In the genomic region with DNA sequence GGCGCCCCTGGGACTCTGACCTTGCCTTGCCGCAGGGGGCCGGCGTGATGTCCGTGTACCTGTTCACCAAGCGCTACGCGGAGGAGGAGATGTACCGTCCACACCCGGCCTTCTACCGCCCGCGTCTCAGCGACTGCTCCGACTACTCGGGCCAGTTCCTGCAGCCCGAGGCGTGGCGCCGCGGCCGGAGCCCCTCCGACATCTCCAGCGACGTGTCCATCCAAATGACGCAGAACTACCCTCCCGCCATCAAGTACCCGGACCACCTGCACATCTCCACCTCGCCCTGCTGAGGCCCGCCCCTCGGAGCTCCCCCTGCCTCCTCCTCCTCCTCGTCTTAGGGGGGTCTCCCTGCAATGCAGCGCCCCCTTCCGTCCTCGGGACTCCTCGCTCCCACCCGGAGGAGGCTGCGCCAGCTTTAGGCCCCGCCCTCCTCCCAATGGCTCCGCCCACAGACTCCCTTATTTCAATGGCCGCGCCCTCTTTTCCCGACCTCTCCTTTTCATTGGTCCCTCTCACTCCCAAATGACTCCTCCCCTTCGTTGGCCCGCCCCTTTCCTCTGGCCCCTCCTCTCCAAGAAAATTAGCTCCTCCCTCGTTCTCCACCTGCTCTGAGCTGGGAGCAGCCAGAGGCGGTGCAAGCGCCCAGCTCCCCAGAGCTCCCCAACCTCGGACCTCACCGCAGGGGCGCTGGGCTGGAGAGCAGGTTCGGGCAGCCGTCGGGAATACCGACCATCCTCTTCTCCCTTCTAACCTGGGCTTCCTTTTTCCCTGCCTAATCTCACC, we compare ENCODE assay signal across 13 cellular contexts. TPM values are rescaled to one million over a fixed set of nuclear protein-coding genes. Genes with fewer than 3 reads are reported as not detected.
DNase-seq lines count a peak whose midpoint lies in the region; ATAC-seq and TF ChIP-seq lines count a peak whose summit lies in the region.
"Had no signal": no experiment of that assay in that cellular context is flagged by ENCODE, and none has a peak within 500 bp of the region (broad histone marks: within the 10 kb centered on the region; RNA-seq: fewer than 3 reads in every experiment).

No MANE protein-coding gene starts in this region.

- ATAC-seq in right cardiac atrium (no peak), HG03439 (IDR thresholded peaks at IDR 0.05; ENCODE audit: unreplicated experiment) (no peak), HG02970 (IDR thresholded peaks at IDR 0.05; ENCODE audit: low FRiP score, unreplicated experiment) (no peak)

- DNase-seq in activated CD4-positive, alpha-beta T cell treated with anti-CD3 and anti-CD28 coated beads for 48 hours: peak; percentile 48
- DNase-seq in activated CD4-positive, alpha-beta T cell treated with anti-CD3 and anti-CD28 coated beads, Interleukin-2, amount 50 U/mL, for 4 hours: no peak
- DNase-seq in NCI-H1930 (lab: John Stamatoyannopoulos, UW) (peak; percentile 79 to 91), neural progenitor cell (ENCODE audit: low spot score) (peak; percentile 96), right cardiac atrium (no peak)
- DNase-seq: activated CD8-positive, alpha-beta memory T cell treated with anti-CD3 and anti-CD28 coated beads for 24 hours; NCI-H2081; stimulated activated naive CD4-positive, alpha-beta T cell had no signal

- peaks cover 5% of the 10 kb centered on the region for H3K9me3 Mint-ChIP-seq in neural progenitor cell

- peaks cover 5% of the 10 kb centered on the region for H3K27me3 Mint-ChIP-seq in neural progenitor cell (ENCODE audit: insufficient read depth, low read depth)

- intact Hi-C loops in right cardiac atrium (cut with DNase I): no loop called here

- H4K20me1 ChIP-seq in neural progenitor cell (ENCODE audit: low read depth): no peaks in the 10 kb centered on the region

- peaks cover 32% of the 10 kb centered on the region for H3K36me3 Mint-ChIP-seq in neural progenitor cell

- peak; percentile 73 for TF ChIP-seq CTCF in neural progenitor cell (IDR thresholded peaks at IDR 0.05)

- no peak overlapping the region for H3K27ac Mint-ChIP-seq in neural progenitor cell

- H3K4me1 ChIP-seq in ectodermal cell (ENCODE audit: control insufficient read depth, insufficient read depth, low read length): peaks cover 4% of the 10 kb centered on the region
- peaks cover 3% of the 10 kb centered on the region for H3K4me1 ChIP-seq in neural progenitor cell
- H3K4me1 ChIP-seq in right cardiac atrium (ENCODE audit: control insufficient read depth, insufficient read depth, low read length): no peaks in the 10 kb centered on the region

- no peaks in the 10 kb centered on the region for H3K9me3 ChIP-seq in ectodermal cell (ENCODE audit: control insufficient read depth, low read length)
- H3K9me3 ChIP-seq in neural progenitor cell (ENCODE audit: low read depth): no peaks in the 10 kb centered on the region
- no peaks in the 10 kb centered on the region for H3K9me3 ChIP-seq in right cardiac atrium (ENCODE audit: control insufficient read depth, low read length)

- peak overlapping the region; percentile 22 for H3K4me3 ChIP-seq in ectodermal cell (ENCODE audit: insufficient read depth, low read depth, low read length)
- H3K4me3 ChIP-seq in neural progenitor cell: peak overlapping the region; percentile 46
- H3K4me3 ChIP-seq in right cardiac atrium (ENCODE audit: low read length): no peak overlapping the region
- H3K4me3 ChIP-seq: cardiac muscle cell, skin epidermis had no signal

- H3F3A ChIP-seq in neural progenitor cell (ENCODE audit: low read depth): peaks cover 8% of the 10 kb centered on the region

- H3K4me1 Mint-ChIP-seq in neural progenitor cell: peaks cover 6% of the 10 kb centered on the region

- H3K27me3 ChIP-seq in ectodermal cell (ENCODE audit: control insufficient read depth, insufficient read depth, low read length, poor library complexity, severe bottlenecking) (peaks cover 18% of the 10 kb centered on the region), neural progenitor cell (peaks cover 19% of the 10 kb centered on the region), right cardiac atrium (ENCODE audit: control insufficient read depth, insufficient read depth) (no peaks in the 10 kb centered on the region)

- no peaks in the 10 kb centered on the region for H3K79me2 ChIP-seq in neural progenitor cell (ENCODE audit: low read depth)

- no peak overlapping the region for H2AFZ ChIP-seq in neural progenitor cell (replicated peaks)

- H3K9ac ChIP-seq in neural progenitor cell: no peak overlapping the region

- no peak overlapping the region for H3K4me3 Mint-ChIP-seq in neural progenitor cell

- 37 to 40% methylated on average over 55 of the region's 55 CpGs for WGBS in ectodermal cell, 2 experiments
- 5% methylated on average over 55 of the region's 55 CpGs for WGBS in right cardiac atrium

- H3K27ac ChIP-seq in ectodermal cell (ENCODE audit: insufficient read depth, low read depth, low read length, poor library complexity, severe bottlenecking) (no peak overlapping the region), neural progenitor cell (no peak overlapping the region), right cardiac atrium (ENCODE audit: low read length) (no peak overlapping the region)
- H3K27ac ChIP-seq: cardiac muscle cell, skin epidermis had no signal

- H3K36me3 ChIP-seq in ectodermal cell (ENCODE audit: control insufficient read depth, insufficient read depth, low read length) (no peaks in the 10 kb centered on the region), neural progenitor cell (no peaks in the 10 kb centered on the region)
- H3K36me3 ChIP-seq: cardiac muscle cell had no signal

- H3K4me2 ChIP-seq in neural progenitor cell: peak overlapping the region; percentile 78

RNA-seq across cellular contexts. Expression of gene CACNG8, which starts 20.5 kb away (rescaled TPM):
- polyA plus RNA-seq in ectodermal cell (2013, experiment 1 of 4): 1.9 TPM
- polyA plus RNA-seq in ectodermal cell (2013, experiment 2 of 4): 3.4 TPM
- polyA plus RNA-seq in ectodermal cell (2013, experiment 3 of 4): 1.4 TPM
- polyA plus RNA-seq in ectodermal cell (2013, experiment 4 of 4): 1.7 TPM
- total RNA-seq in neural progenitor cell (ENCODE audit: low replicate concordance): 0.02 and 0.37 TPM in 2 replicates
- under 1 TPM; 0.06 to 0.31 (median 0.20) TPM for total RNA-seq in right cardiac atrium
- 0.14 TPM for polyA plus RNA-seq in right cardiac atrium

RNA-seq across cellular contexts. Expression of gene CACNG7, which starts 33.1 kb away (rescaled TPM):
- polyA plus RNA-seq in ectodermal cell (2013, experiment 1 of 4): 35.0 TPM
- polyA plus RNA-seq in ectodermal cell (2013, experiment 2 of 4): 36.5 TPM
- 30.5 TPM for polyA plus RNA-seq in ectodermal cell (2013, experiment 3 of 4)
- 38.1 TPM for polyA plus RNA-seq in ectodermal cell (2013, experiment 4 of 4)
- total RNA-seq in neural progenitor cell (ENCODE audit: low replicate concordance) (6.7 and 27.3 TPM in 2 replicates), right cardiac atrium (not detected)
- 0.05 TPM for polyA plus RNA-seq in right cardiac atrium

RNA-seq across cellular contexts. Expression of gene CACNG6, which starts 49.2 kb away (rescaled TPM):
- polyA plus RNA-seq in ectodermal cell (2013, experiment 1 of 4): 1.6 TPM
- 2.5 TPM for polyA plus RNA-seq in ectodermal cell (2013, experiment 2 of 4)
- polyA plus RNA-seq in ectodermal cell (2013, experiment 3 of 4): 3.4 TPM
- polyA plus RNA-seq in ectodermal cell (2013, experiment 4 of 4): 3.9 TPM
- 1.0 TPM in 1 of 2 replicates, not detected in the other for total RNA-seq in neural progenitor cell (ENCODE audit: low replicate concordance)
- not detected for total RNA-seq in right cardiac atrium
- not detected for polyA plus RNA-seq in right cardiac atrium

Comparison
In these comparisons a context has a peak if more than half of its experiments do, and no peak if none do; other contexts are left out.
1. DNase-seq: peak in activated CD4-positive, alpha-beta T cell treated with anti-CD3 and anti-CD28 coated beads for 48 hours (single experiment), NCI-H1930 (2 of 2) and neural progenitor cell (single experiment); none in activated CD4-positive, alpha-beta T cell treated with anti-CD3 and anti-CD28 coated beads, Interleukin-2, amount 50 U/mL, for 4 hours (0 of 2) and right cardiac atrium (0 of 3).